Comparison of ENCODE assay signal across 9 cellular contexts in genomic region chr4:102535398-102536082, GRCh38. TPM values are rescaled to one million over a fixed set of nuclear protein-coding genes. Genes with fewer than 3 reads are reported as not detected.
DNase-seq lines count a peak whose midpoint lies in the region; ATAC-seq, FAIRE-seq and TF ChIP-seq lines count a peak whose summit lies in the region.
"Had no signal": no experiment of that assay in that cellular context is flagged by ENCODE, and none has a peak within 500 bp of the region (broad histone marks: within the 10 kb centered on the region; RNA-seq: fewer than 3 reads in every experiment).

No MANE protein-coding gene starts in this region.

- TF ChIP-seq POLR2A in GM12891 (IDR thresholded peaks at IDR 0.05; ENCODE audit: low read depth, low read length), result no peak

- DNase-seq in GM12891 (ENCODE audit: insufficient read length, low spot score) (no peak), LHCN-M2 (ENCODE audit: low read depth) (peak; percentile 84), fibroblast of the conjunctiva (ENCODE audit: low read depth) (peak; percentile 6), iPS-NIHi11 (ENCODE audit: low spot score) (no peak), Right ventricle myocardium inferior (ENCODE audit: missing footprints) (no peak)

- peak; percentile 72 for ATAC-seq in GM21786 (IDR thresholded peaks at IDR 0.05; ENCODE audit: unreplicated experiment)
- ATAC-seq in GM19324 (IDR thresholded peaks at IDR 0.05; ENCODE audit: low FRiP score, unreplicated experiment), result no peak
- no peak for ATAC-seq in HG03196 (IDR thresholded peaks at IDR 0.05; ENCODE audit: unreplicated experiment)
- ATAC-seq in Right ventricle myocardium inferior, result no peak
- ATAC-seq: WTC11 had no signal

- FAIRE-seq in GM12891 (lab: Jason Lieb, UNC), result peak; percentile 56

- intact Hi-C loops in Right ventricle myocardium inferior (cut with DNase I), result no loop called here

TF ChIP-seq in GM12891, 5 proteins besides CTCF, POLR2A, EP300 and RAD21:
- TF ChIP-seq SPI1 (IDR thresholded peaks at IDR 0.05; ENCODE audit: low read depth, low read length) (no peak), PAX5 (IDR thresholded peaks at IDR 0.05; ENCODE audit: insufficient read depth, low read length, severe bottlenecking) (no peak), TAF1 (IDR thresholded peaks at IDR 0.05; ENCODE audit: low read depth, low read length) (no peak), POU2F2 (IDR thresholded peaks at IDR 0.05; ENCODE audit: low read depth, low read length) (no peak), POLR2AphosphoS5 (IDR thresholded peaks at IDR 0.05; ENCODE audit: low read depth, low read length) (no peak)

RNA-seq across cellular contexts. Expression of gene NFKB1, which starts 34.4 kb away (rescaled TPM):
- 47.8 TPM for polyA plus RNA-seq in GM12891 (2012; ENCODE audit: low read depth, missing spikeins)
- total RNA-seq in LHCN-M2 (2014; rRNA removed) (16.6 and 22.0 TPM in 2 replicates), Right ventricle myocardium inferior (20.6 TPM)
- polyA plus RNA-seq in LHCN-M2 (2012), result 14.1 TPM

Comparison
In these comparisons a context has a peak if more than half of its experiments do, and no peak if none do; other contexts are left out.
1. DNase-seq: peak in LHCN-M2 (single experiment) and fibroblast of the conjunctiva (single experiment); none in GM12891 (single experiment), iPS-NIHi11 (single experiment) and Right ventricle myocardium inferior (single experiment).